2 cellular contexts compared by ENCODE assay signal in genomic region chr1:199616947-199617346, GRCh38.
A peak's percentile ranks its signal among the peaks of the same experiment; 100 is the strongest.
TF ChIP-seq lines count a peak whose summit lies in the region.

No MANE protein-coding gene starts in this region.

TF ChIP-seq in SK-N-SH, 30 proteins besides CTCF, POLR2A, EP300 and RAD21 (continued from another document):
- TF ChIP-seq PBX3 (IDR thresholded peaks at IDR 0.05) (peak; percentile 27; the same call in 1 of the 2 replicates), FOXJ3 (CRISPR knock-in tag; IDR thresholded peaks at IDR 0.05) (peak; percentile 75; the same call in 1 of the 2 replicates), TCF12 (IDR thresholded peaks at IDR 0.05) (peak; percentile 83), TEAD4 (IDR thresholded peaks at IDR 0.05; ENCODE audit: borderline replicate concordance, insufficient read depth) (0 out of 2 replicates have a peak, but pooled peaks have one; percentile 29)

TF ChIP-seq in endothelial cell of umbilical vein, 7 proteins besides CTCF, POLR2A, EP300 and RAD21 (continued from another document):
- no peak for TF ChIP-seq EZH2 (IDR thresholded peaks at IDR 0.05; ENCODE audit: borderline replicate concordance, low read depth, low read length, severe bottlenecking)
TF ChIP-seq in endothelial cell of umbilical vein: peak in this region for 0.
